27 cellular contexts compared by ENCODE assay signal in genomic region chr5:130799015-130799414, GRCh38.
"Had no signal": no experiment of that assay in that cellular context is flagged by ENCODE, and none has a peak within 500 bp of the region (broad histone marks: within the 10 kb centered on the region; RNA-seq: fewer than 3 reads in every experiment).

No MANE protein-coding gene starts in this region.

- H3K27ac ChIP-seq: stomach, suprapubic skin, testis, thoracic aorta, thyroid gland, tibial artery, tibial nerve, transverse colon, upper lobe of left lung, upper lobe of right lung, uterus, vagina had no signal

- H3K4me3 ChIP-seq: stomach, suprapubic skin, testis, thoracic aorta, thyroid gland, tibial artery, tibial nerve, transverse colon, upper lobe of left lung, upper lobe of right lung, uterus, vagina had no signal

- H3K27me3 ChIP-seq: stomach, suprapubic skin, testis, thyroid gland, tibial artery, tibial nerve, transverse colon, upper lobe of left lung, upper lobe of right lung, uterus, vagina had no signal

- DNase-seq: stimulated activated CD4-positive, alpha-beta T cell treated with anti-CD3 and anti-CD28 coated beads, Interleukin-2, amount 100 ng/mL, for 48 hours; stimulated activated CD4-positive, alpha-beta T cell treated with anti-CD3 and anti-CD28 coated beads, Interleukin-4, amount 100 ng/mL, for 1 hour; stimulated activated CD4-positive, alpha-beta T cell treated with anti-CD3 and anti-CD28 coated beads, Interleukin-4, amount 100 ng/mL, for 24 hours; stimulated activated CD4-positive, alpha-beta T cell treated with anti-CD3 and anti-CD28 coated beads, Interleukin-4, amount 100 ng/mL, for 4 hours; stimulated activated CD8-positive, alpha-beta memory T cell treated with anti-CD3 and anti-CD28 coated beads, Interleukin-4, amount 100 ng/mL, for 48 hours; stimulated activated naive B cell treated with anti-CD40 and anti-IgM and Interleukin-4, amounts not matched to agents 10 μg/mL and 1 μg/mL and 100 μg/mL, for 72 hours; stimulated activated naive CD4-positive, alpha-beta T cell; stimulated activated naive CD4-positive, alpha-beta T cell treated with Interleukin-2 at 50 U/mL for 16 hours; stimulated activated naive CD8-positive, alpha-beta T cell treated with anti-CD3 and anti-CD28 coated beads, Interleukin-15, amount 100 ng/mL, for 72 hours; stimulated activated naive CD8-positive, alpha-beta T cell treated with anti-CD3 and anti-CD28 coated beads, Interleukin-15, Interleukin-2, amounts not matched to agents 100 U/mL and 50 U/mL, for 24 hours; stomach; substantia nigra; testis; thyroid gland; tibial artery; transverse colon; trophoblast cell; upper lobe of left lung; upper lobe of right lung; uterus had no signal

- H3K36me3 ChIP-seq: stomach, suprapubic skin, thoracic aorta, thyroid gland, tibial artery, tibial nerve, transverse colon, upper lobe of left lung, upper lobe of right lung, uterus, vagina had no signal

- FAIRE-seq: urothelium cell line had no signal

- ATAC-seq: stimulated activated effector memory CD8-positive, alpha-beta T cell treated with anti-CD3 and anti-CD28 coated beads, Interleukin-12 subunit alpha, Interleukin-12 subunit beta, amount 100 ng/mL, for 72 hours; stimulated activated memory B cell treated with anti-CD40 and anti-IgM and Interleukin-4, amounts not matched to agents 10 μg/mL and 1 μg/mL and 100 μg/mL, for 72 hours; stimulated activated naive B cell treated with anti-CD40 and anti-IgM and Interleukin-4, amounts not matched to agents 10 μg/mL and 1 μg/mL and 100 μg/mL, for 72 hours; stimulated activated naive CD8-positive, alpha-beta T cell treated with anti-CD3 and anti-CD28 coated beads, Interleukin-15, amount 100 ng/mL, for 72 hours; stimulated activated naive CD8-positive, alpha-beta T cell treated with anti-CD3 and anti-CD28 coated beads, Interleukin-15, Interleukin-2, amounts not matched to agents 100 U/mL and 50 U/mL, for 24 hours; upper lobe of right lung had no signal

- H3K4me1 ChIP-seq: stomach, suprapubic skin, testis, thyroid gland, tibial artery, tibial nerve, transverse colon, upper lobe of left lung, upper lobe of right lung, uterus, vagina had no signal

- H3K9me3 ChIP-seq: testis, thyroid gland, transverse colon, upper lobe of right lung, uterus, vagina had no signal
